ENCODE assay signal across 9 cellular contexts in the genomic region with DNA sequence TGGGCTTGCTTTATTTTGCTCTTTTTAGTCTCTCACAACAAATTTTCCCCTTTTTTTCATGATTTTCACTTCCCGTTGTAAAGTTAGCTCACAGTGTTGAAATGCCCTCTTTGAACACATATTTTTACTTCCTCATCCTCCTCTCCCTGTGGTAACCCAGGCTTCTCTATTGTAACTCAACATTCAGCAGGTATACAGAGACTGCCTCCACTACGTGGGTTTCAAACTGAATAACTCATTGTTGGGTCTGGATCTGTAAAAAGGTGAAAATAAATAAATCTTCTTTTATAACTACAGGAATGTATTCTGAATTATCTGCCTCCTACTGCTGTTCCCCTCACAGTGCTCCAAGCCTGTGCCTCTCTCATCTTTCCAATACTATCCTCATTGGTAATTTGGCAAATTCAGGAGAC.
DNase-seq lines count a peak whose midpoint lies in the region; ATAC-seq, FAIRE-seq and TF ChIP-seq lines count a peak whose summit lies in the region.
"Had no signal": no experiment of that assay in that cellular context is flagged by ENCODE, and none has a peak within 500 bp of the region (broad histone marks: within the 10 kb centered on the region; RNA-seq: fewer than 3 reads in every experiment).

No MANE protein-coding gene starts in this region.

- H3K36me3 ChIP-seq in vagina = peaks cover 0 to 16% of the 10 kb centered on the region in 2 donors

- no peaks in the 10 kb centered on the region for H3K27me3 ChIP-seq in vagina

- H3K4me3 ChIP-seq in fibroblast of villous mesenchyme (ENCODE audit: low read depth, low read length) = peak overlapping the region; percentile 84
- H3K4me3 ChIP-seq in vagina = peak overlapping the region in 1 of 2 donors; percentile 64

- H3K9me3 Mint-ChIP-seq in stimulated activated naive CD8-positive, alpha-beta T cell treated with anti-CD3 and anti-CD28 coated beads, Interleukin-15, Interleukin-2, amounts not matched to agents 100 ng/mL and 50 ng/mL, for 24 hours = no peaks in the 10 kb centered on the region

- peaks cover 60% of the 10 kb centered on the region for H3K4me1 Mint-ChIP-seq in stimulated activated naive CD8-positive, alpha-beta T cell treated with anti-CD3 and anti-CD28 coated beads, Interleukin-15, Interleukin-2, amounts not matched to agents 100 ng/mL and 50 ng/mL, for 24 hours (ENCODE audit: low read depth)

- TF ChIP-seq CTCF in fibroblast of villous mesenchyme (IDR thresholded peaks at IDR 0.05; ENCODE audit: insufficient read depth, low read depth, low read length) (no peak), vagina (IDR thresholded peaks at IDR 0.05) (no peak)

- peaks cover under 1% of the 10 kb centered on the region for H3K27me3 Mint-ChIP-seq in stimulated activated naive CD8-positive, alpha-beta T cell treated with anti-CD3 and anti-CD28 coated beads, Interleukin-15, Interleukin-2, amounts not matched to agents 100 ng/mL and 50 ng/mL, for 24 hours

- peaks cover 31% of the 10 kb centered on the region for H3K4me1 ChIP-seq in vagina

- peak; percentile 72 for FAIRE-seq in RCC 7860 (lab: Jason Lieb, UNC)

- intact Hi-C loops in vagina (cut with DNase I) = no loop called here

- H3K27ac ChIP-seq in vagina = peak overlapping the region; percentile 90

- TF ChIP-seq POLR2A in vagina (IDR thresholded peaks at IDR 0.05) = no peak

- H3K4me3 Mint-ChIP-seq in stimulated activated naive CD8-positive, alpha-beta T cell treated with anti-CD3 and anti-CD28 coated beads, Interleukin-15, Interleukin-2, amounts not matched to agents 100 ng/mL and 50 ng/mL, for 24 hours = peak overlapping the region; percentile 71

- DNase-seq in stimulated activated naive CD8-positive, alpha-beta T cell treated with anti-CD3 and anti-CD28 coated beads, Interleukin-15, Interleukin-2, amounts not matched to agents 100 U/mL and 50 U/mL, for 24 hours = no peak
- DNase-seq in RCC 7860 (ENCODE audit: low spot score) (peak; percentile 45), fibroblast of villous mesenchyme (ENCODE audit: low read depth) (no peak), vagina (ENCODE audit: extremely low spot score in 2 of 2) (no peak), GM03348 (ENCODE audit: low spot score) (no peak)
- no peak for DNase-seq in stimulated activated CD4-positive, alpha-beta T cell treated with anti-CD3 and anti-CD28 coated beads, Interleukin-4, amount 100 ng/mL, for 1 hour
- DNase-seq: hypothalamus had no signal

- peak overlapping the region; percentile 51 for H3K27ac Mint-ChIP-seq in stimulated activated naive CD8-positive, alpha-beta T cell treated with anti-CD3 and anti-CD28 coated beads, Interleukin-15, Interleukin-2, amounts not matched to agents 100 ng/mL and 50 ng/mL, for 24 hours

- peaks cover 78% of the 10 kb centered on the region for H3K36me3 Mint-ChIP-seq in stimulated activated naive CD8-positive, alpha-beta T cell treated with anti-CD3 and anti-CD28 coated beads, Interleukin-15, Interleukin-2, amounts not matched to agents 100 ng/mL and 50 ng/mL, for 24 hours (ENCODE audit: low read depth)

- ATAC-seq in stimulated activated naive CD8-positive, alpha-beta T cell treated with anti-CD3 and anti-CD28 coated beads, Interleukin-15, Interleukin-2, amounts not matched to agents 100 U/mL and 50 U/mL, for 24 hours = no peak
- no peak for ATAC-seq in GM21390 (IDR thresholded peaks at IDR 0.05; ENCODE audit: unreplicated experiment)

- no peaks in the 10 kb centered on the region for H3K9me3 ChIP-seq in vagina
